In the genomic region with DNA sequence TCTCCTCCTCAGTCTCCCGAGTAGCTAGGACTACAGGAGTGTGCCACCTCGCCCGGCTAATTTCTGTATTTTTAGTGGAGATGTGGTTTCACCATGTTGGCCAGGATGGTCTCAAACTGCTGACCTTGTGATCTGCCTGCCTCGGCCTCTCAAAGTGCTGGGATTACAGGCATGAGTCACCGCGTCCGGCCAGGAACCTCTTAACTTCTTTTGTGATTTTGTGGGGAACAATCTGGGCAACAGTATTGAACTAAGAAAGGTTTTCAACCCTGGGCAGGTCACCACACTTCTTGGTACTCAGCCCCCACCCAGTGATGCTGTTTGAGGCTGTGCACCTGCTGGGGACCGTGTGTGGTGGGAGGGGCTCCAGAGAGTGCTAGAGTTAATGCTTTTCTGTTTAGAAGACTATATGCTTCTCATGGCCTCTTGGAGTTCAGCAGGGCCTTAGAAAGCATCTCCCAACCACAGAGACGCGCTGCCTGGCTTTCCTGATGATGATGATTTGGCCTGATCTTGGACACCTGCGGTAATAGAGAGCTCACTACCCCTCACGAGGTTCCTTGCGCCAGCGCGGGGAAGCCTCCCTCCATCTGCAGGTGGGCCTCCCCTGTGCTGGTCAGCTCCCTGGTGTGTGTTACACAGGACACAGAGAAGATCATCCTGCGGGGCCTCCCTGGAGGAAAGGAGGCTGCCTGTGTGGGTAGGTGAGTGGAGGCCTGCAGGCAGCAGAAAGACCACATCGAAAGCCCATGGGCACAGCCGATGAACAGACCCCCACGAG, we compare ENCODE assay signal across 1 cellular context.
TF ChIP-seq lines count a peak whose summit lies in the region.

No MANE protein-coding gene starts in this region.

TF ChIP-seq in endothelial cell of umbilical vein, 7 proteins besides CTCF, POLR2A, EP300 and RAD21:
- peak; percentile 17 for TF ChIP-seq JUN (IDR thresholded peaks at IDR 0.05; ENCODE audit: borderline replicate concordance, insufficient read depth, insufficient read length, low read depth)
- TF ChIP-seq EZH2 (IDR thresholded peaks at IDR 0.05; ENCODE audit: borderline replicate concordance, low read depth, low read length, severe bottlenecking), result no peak
TF ChIP-seq in endothelial cell of umbilical vein: peak in this region for 1.
